ENCODE assay signal across 33 cellular contexts in genomic region chr7:92330835-92331438, GRCh38.
"Had no signal": no experiment of that assay in that cellular context is flagged by ENCODE, and none has a peak within 500 bp of the region (broad histone marks: within the 10 kb centered on the region; RNA-seq: fewer than 3 reads in every experiment).

No MANE protein-coding gene starts in this region.

- H3K4me2 ChIP-seq: SK-N-SH had no signal

- H3K4me1 ChIP-seq: Peyer's patch, SJSA1 had no signal

- H3K9ac ChIP-seq: SK-N-SH had no signal

- H3K9me3 ChIP-seq: MG63, Peyer's patch, SJSA1 had no signal

- H3K4me3 ChIP-seq: MG63, Peyer's patch, SJSA1 had no signal

- H3K27ac ChIP-seq: Peyer's patch, SJSA1, VCaP had no signal

- H3K36me3 ChIP-seq: MG63, Peyer's patch had no signal

- H3K27me3 ChIP-seq: MG63, Peyer's patch, SJSA1 had no signal

- ATAC-seq: activated naive CD8-positive, alpha-beta T cell treated with anti-CD3 and anti-CD28 coated beads, Interleukin-2, amount 50 U/mL, for 24 hours; activated T-cell treated with anti-CD3 and anti-CD28 coated beads, Interleukin-2, amount 50 U/mL, for 4 hours; PC-3; T-cell; T-helper 17 cell had no signal

- H3K9me2 ChIP-seq: SK-N-SH had no signal

- DNase-seq: activated B cell treated with CpG ODN at 0.5 μM for 24 hours; activated CD4-positive, alpha-beta memory T cell treated with anti-CD3 and anti-CD28 coated beads for 36 hours; activated CD4-positive, alpha-beta T cell treated with anti-CD3 and anti-CD28 coated beads for 4 hours; activated CD4-positive, alpha-beta T cell treated with anti-CD3 and anti-CD28 coated beads, Interleukin-2, amount 50 U/mL, for 1 hour; activated CD4-positive, CD25-positive, alpha-beta regulatory T cell treated with anti-CD3 and anti-CD28 coated beads, Interleukin-2, amount 50 U/mL, for 72 hours; activated CD8-positive, alpha-beta memory T cell treated with anti-CD3 and anti-CD28 coated beads, Interleukin-2, amount 50 U/mL, for 4 hours; activated gamma-delta T cell treated with Interleukin-2 at 50 U/mL for 16 hours; activated naive CD4-positive, alpha-beta T cell treated with anti-CD3 and anti-CD28 coated beads, Interleukin-2, amount 10 ng/mL, durations not matched to agents 7 days and 5 days; activated naive CD8-positive, alpha-beta T cell treated with anti-CD3 and anti-CD28 coated beads, Interleukin-2, amount 50 U/mL, for 24 hours; activated T-cell treated with anti-CD3 and anti-CD28 coated beads for 4 hours; activated T-cell treated with anti-CD3 and anti-CD28 coated beads, Interleukin-2, amount 50 U/mL, for 4 hours; anterior cingulate cortex; Kasumi-1; KG1; MG63; NCI-H1092; NCI-H1436 treated with DMSO at 0.1 percent for 48 hours; NCI-H1694 treated with DMSO at 0.1 percent for 48 hours; NCI-H2029; NCI-H345; NCI-H524 treated with DMSO at 0.1 percent for 48 hours; NCI-H748 treated with DMSO at 0.1 percent for 48 hours; NK-92 treated with Interleukin-12 subunit alpha and Interleukin-12 subunit beta, amount 100 ng/mL, for 24 hours; PC-3; RPMI8226; SHP77 treated with DMSO at 0.1 percent for 48 hours; SK-N-SH; T-cell; T-helper 17 cell; T-helper 9 cell had no signal
